8 cellular contexts compared by ENCODE assay signal in the genomic region with DNA sequence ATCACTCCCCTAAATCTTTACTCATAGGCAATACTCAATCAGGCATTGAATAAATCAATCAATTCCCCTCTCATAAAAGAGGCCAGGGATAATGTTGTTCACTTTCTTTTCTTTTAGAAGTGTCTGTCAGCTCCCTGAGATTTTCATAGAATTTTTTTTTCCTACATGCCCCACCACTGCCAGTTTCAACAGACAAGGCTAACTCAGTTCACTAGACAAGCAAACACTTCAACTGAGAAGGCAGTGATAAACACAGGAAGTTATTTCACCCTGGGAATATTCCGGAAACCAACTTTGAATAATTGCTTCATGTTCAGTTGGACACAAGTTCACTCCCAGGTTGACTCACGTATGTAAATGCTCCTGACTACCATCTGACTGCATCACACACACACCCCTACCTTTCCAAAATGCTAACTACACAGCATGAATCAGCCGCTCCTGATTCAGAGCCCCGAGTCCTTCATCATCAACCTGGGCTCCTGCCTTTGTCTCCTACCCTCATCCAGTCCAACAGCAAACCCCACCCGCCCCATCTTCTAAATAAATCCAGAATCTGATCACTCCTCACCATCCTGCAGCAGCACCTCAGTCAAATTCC.
DNase-seq lines count a peak whose midpoint lies in the region; ATAC-seq and TF ChIP-seq lines count a peak whose summit lies in the region.

No MANE protein-coding gene starts in this region.

- H3K9me3 ChIP-seq in skeletal muscle satellite cell (replicated peaks; ENCODE audit: low read length), result no peaks in the 10 kb centered on the region

- no peak for TF ChIP-seq CTCF in fibroblast of villous mesenchyme (IDR thresholded peaks at IDR 0.05; ENCODE audit: insufficient read depth, low read depth, low read length)

- ATAC-seq in GM19438 (IDR thresholded peaks at IDR 0.05; ENCODE audit: low read depth, unreplicated experiment) (peak; percentile 65), HG03439 (IDR thresholded peaks at IDR 0.05; ENCODE audit: unreplicated experiment) (peak; percentile 50)

- no peaks in the 10 kb centered on the region for H3K27me3 ChIP-seq in skeletal muscle satellite cell (ENCODE audit: control insufficient read depth, insufficient read depth, low read length)

- H3K4me1 ChIP-seq in skeletal muscle satellite cell (ENCODE audit: control insufficient read depth, insufficient read depth, low read length), result peaks cover 35% of the 10 kb centered on the region

- peak overlapping the region; percentile 38 for H3K4me2 ChIP-seq in skeletal muscle satellite cell (ENCODE audit: low read length)

- peak overlapping the region; percentile 52 for H3K9ac ChIP-seq in skeletal muscle satellite cell (ENCODE audit: low read depth, low read length)

- H3K4me3 ChIP-seq in fibroblast of villous mesenchyme (ENCODE audit: low read depth, low read length), result no peak overlapping the region
- peak overlapping the region; percentile 6 for H3K4me3 ChIP-seq in skeletal muscle satellite cell (ENCODE audit: low read length)

- no peaks in the 10 kb centered on the region for H3K36me3 ChIP-seq in skeletal muscle satellite cell (ENCODE audit: insufficient read depth, low read length)

- DNase-seq in DMS153 treated with DMSO at 0.1 percent for 48 hours (lab: John Stamatoyannopoulos, UW; ENCODE audit: unreplicated experiment), result peak; percentile 89
- peak; percentile 73 for DNase-seq in SKM-1 treated with dmso at 0.1 percent for 144 hours (lab: John Stamatoyannopoulos, UW; ENCODE audit: unreplicated experiment)
- DNase-seq in fibroblast of villous mesenchyme (ENCODE audit: low read depth), result peak; percentile 91
- DNase-seq in COR-L47 (lab: John Stamatoyannopoulos, UW), result no peak
- DNase-seq in NK-92 (lab: John Stamatoyannopoulos, UW; ENCODE audit: unreplicated experiment), result no peak

Comparison
In these comparisons a context has a peak if more than half of its experiments do, and no peak if none do; other contexts are left out.
1. DNase-seq: peak in DMS153 treated with DMSO at 0.1 percent for 48 hours (single experiment), SKM-1 treated with dmso at 0.1 percent for 144 hours (single experiment) and fibroblast of villous mesenchyme (single experiment); none in COR-L47 (single experiment) and NK-92 (single experiment).